In the genomic region with DNA sequence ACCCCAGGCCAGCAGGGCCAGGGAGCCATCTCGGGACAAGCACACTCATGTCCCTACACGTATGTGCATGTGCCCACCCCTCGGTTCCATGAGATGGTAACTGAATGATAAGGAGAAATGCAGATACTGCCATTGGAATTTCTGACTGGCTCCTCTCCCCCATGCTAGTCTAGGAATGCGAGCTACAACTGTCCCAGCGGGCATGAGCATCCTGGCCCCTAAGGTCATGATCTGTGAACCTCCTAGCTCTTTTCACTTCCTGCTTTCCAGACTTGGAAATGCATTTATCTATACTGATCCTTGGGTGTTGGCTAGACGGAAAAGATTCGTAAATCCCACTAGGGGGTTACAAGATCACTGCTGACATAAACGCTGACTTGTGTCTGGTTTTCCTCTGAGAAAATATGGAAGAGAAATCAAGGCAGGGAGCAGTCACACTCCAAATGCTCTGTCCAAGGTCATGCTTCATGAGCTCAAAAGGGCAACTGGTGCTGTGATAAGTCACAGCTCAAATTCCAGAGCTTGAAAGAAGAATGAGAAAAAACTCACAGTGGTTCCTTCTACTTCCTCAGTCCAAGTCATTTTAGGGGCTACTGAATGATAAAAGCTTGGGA, we compare ENCODE assay signal across 16 cellular contexts. TPM values are rescaled to one million over a fixed set of nuclear protein-coding genes. Genes with fewer than 3 reads are reported as not detected.
A peak's percentile ranks its signal among the peaks of the same experiment; 100 is the strongest.
DNase-seq lines count a peak whose midpoint lies in the region; ATAC-seq, FAIRE-seq and TF ChIP-seq lines count a peak whose summit lies in the region.
"Had no signal": no experiment of that assay in that cellular context is flagged by ENCODE, and none has a peak within 500 bp of the region (broad histone marks: within the 10 kb centered on the region; RNA-seq: fewer than 3 reads in every experiment).

No MANE protein-coding gene starts in this region.

- no peak for TF ChIP-seq CTCF in heart left ventricle (IDR thresholded peaks at IDR 0.05)
- no peak for TF ChIP-seq CTCF in endothelial cell (IDR thresholded peaks at IDR 0.05; ENCODE audit: unreplicated experiment)
- no peak for TF ChIP-seq CTCF in type B pancreatic cell (conservative IDR thresholded peaks at IDR 0.05)

- DNase-seq in heart left ventricle: no peak
- no peak for DNase-seq in left cardiac atrium
- no peak for DNase-seq in endothelial cell (ENCODE audit: low spot score)
- DNase-seq in naive thymus-derived CD8-positive, alpha-beta T cell: no peak
- DNase-seq in type B pancreatic cell (ENCODE audit: extremely low spot score, unreplicated experiment): no peak
- no peak for DNase-seq in GM19239 (ENCODE audit: insufficient read length, low spot score)
- no peak for DNase-seq in DMS79 treated with DMSO at 0.1 percent for 48 hours (lab: John Stamatoyannopoulos, UW)
- DNase-seq: activated CD8-positive, alpha-beta T cell treated with anti-CD3 and anti-CD28 coated beads for 36 hours; activated naive CD8-positive, alpha-beta T cell treated with anti-CD3 and anti-CD28 coated beads, Interleukin-2, amount 50 U/mL, for 24 hours; EL; Kasumi-1; mammary epithelial cell; NCI-H2029 treated with DMSO at 0.1 percent for 48 hours; T-cell had no signal

- 50 to 58% (median 53%) methylated on average over 8 of the region's 8 CpGs for WGBS in heart left ventricle, 4 donors

- peaks cover 11% of the 10 kb centered on the region for H3K27me3 Mint-ChIP-seq in endothelial cell (ENCODE audit: unreplicated experiment)
- H3K27me3 Mint-ChIP-seq in naive thymus-derived CD8-positive, alpha-beta T cell: no peaks in the 10 kb centered on the region
- no peaks in the 10 kb centered on the region for H3K27me3 Mint-ChIP-seq in type B pancreatic cell
- H3K27me3 Mint-ChIP-seq: activated CD8-positive, alpha-beta T cell treated with anti-CD3 and anti-CD28 coated beads for 36 hours; activated naive CD8-positive, alpha-beta T cell treated with anti-CD3 and anti-CD28 coated beads, Interleukin-2, amount 50 U/mL, for 24 hours; T-cell had no signal

- no peak overlapping the region for H3K4me3 ChIP-seq in heart left ventricle

- no peak for TF ChIP-seq POLR2A in heart left ventricle (IDR thresholded peaks at IDR 0.05)

- POLR2A ChIA-PET in naive thymus-derived CD8-positive, alpha-beta T cell (lab: Charles Lee): interaction anchor here (1.2 kb wide), 1 partner anchor 16 kb away, joined by 3 read pairs; no protein-coding TSS in a partner anchor

- ATAC-seq in heart left ventricle: no peak
- no peak for ATAC-seq in left cardiac atrium
- no peak for ATAC-seq in naive thymus-derived CD8-positive, alpha-beta T cell
- ATAC-seq in HG02840 (IDR thresholded peaks at IDR 0.05; ENCODE audit: low FRiP score, unreplicated experiment): no peak
- ATAC-seq: activated CD8-positive, alpha-beta T cell treated with anti-CD3 and anti-CD28 coated beads for 36 hours; activated naive CD8-positive, alpha-beta T cell treated with anti-CD3 and anti-CD28 coated beads, Interleukin-2, amount 50 U/mL, for 24 hours; sciatic nerve; T-cell had no signal

- intact Hi-C loops in heart left ventricle (cut with DNase I): loop anchor here in 4 of 10 donors (5.0 to 10.0 kb wide), 4 partner anchors 40 to 357 kb away; no protein-coding TSS in a partner anchor
- intact Hi-C loops in left cardiac atrium (cut with DNase I): no loop called here

- H3K36me3 Mint-ChIP-seq in endothelial cell (ENCODE audit: low read depth, unreplicated experiment) (peaks cover 33% of the 10 kb centered on the region), type B pancreatic cell (peaks cover 14% of the 10 kb centered on the region)
- peaks cover 0 to 50% (median 0%) of the 10 kb centered on the region in 3 donors for H3K36me3 Mint-ChIP-seq in naive thymus-derived CD8-positive, alpha-beta T cell

- H3K4me1 Mint-ChIP-seq in endothelial cell (ENCODE audit: unreplicated experiment) (peaks cover 32% of the 10 kb centered on the region), type B pancreatic cell (ENCODE audit: unreplicated experiment) (peaks cover 52% of the 10 kb centered on the region)
- H3K4me1 Mint-ChIP-seq in naive thymus-derived CD8-positive, alpha-beta T cell: peaks cover 15 to 51% (median 28%) of the 10 kb centered on the region in 4 donors

- peaks cover 0 to 55% (median 23%) of the 10 kb centered on the region in 9 donors for H3K36me3 ChIP-seq in heart left ventricle

- H3K9me3 ChIP-seq in heart left ventricle: no peaks in the 10 kb centered on the region

- H3K27ac ChIP-seq in heart left ventricle: peak overlapping the region; percentile 47 to 97 (median 86)

- no peaks in the 10 kb centered on the region for H3K27me3 ChIP-seq in heart left ventricle

- peak overlapping the region; percentile 54 for H3K27ac Mint-ChIP-seq in endothelial cell (ENCODE audit: unreplicated experiment)
- H3K27ac Mint-ChIP-seq in naive thymus-derived CD8-positive, alpha-beta T cell: peak overlapping the region in 9 of 10 donors; percentile 5 to 50 (median 32)
- H3K27ac Mint-ChIP-seq in type B pancreatic cell: no peak overlapping the region
- H3K27ac Mint-ChIP-seq: activated naive CD8-positive, alpha-beta T cell treated with anti-CD3 and anti-CD28 coated beads, Interleukin-2, amount 50 U/mL, for 24 hours had no signal

- no peaks in the 10 kb centered on the region for H3K9me3 Mint-ChIP-seq in endothelial cell (ENCODE audit: unreplicated experiment)
- H3K9me3 Mint-ChIP-seq in naive thymus-derived CD8-positive, alpha-beta T cell: no peaks in the 10 kb centered on the region
- H3K9me3 Mint-ChIP-seq in type B pancreatic cell: no peaks in the 10 kb centered on the region
- H3K9me3 Mint-ChIP-seq: activated CD8-positive, alpha-beta T cell treated with anti-CD3 and anti-CD28 coated beads for 36 hours; activated naive CD8-positive, alpha-beta T cell treated with anti-CD3 and anti-CD28 coated beads, Interleukin-2, amount 50 U/mL, for 24 hours; T-cell had no signal

- H3K4me3 Mint-ChIP-seq in endothelial cell (ENCODE audit: unreplicated experiment) (no peak overlapping the region), type B pancreatic cell (peak overlapping the region; percentile 31)
- H3K4me3 Mint-ChIP-seq in naive thymus-derived CD8-positive, alpha-beta T cell: no peak overlapping the region
- H3K4me3 Mint-ChIP-seq: activated CD8-positive, alpha-beta T cell treated with anti-CD3 and anti-CD28 coated beads for 36 hours; activated naive CD8-positive, alpha-beta T cell treated with anti-CD3 and anti-CD28 coated beads, Interleukin-2, amount 50 U/mL, for 24 hours; T-cell had no signal

- no peak for FAIRE-seq in GM19239 (lab: Jason Lieb, UNC)

- H3K4me1 ChIP-seq in heart left ventricle: peaks cover 8 to 100% (median 88%) of the 10 kb centered on the region in 12 donors

RNA-seq across cellular contexts. Expression of a gene that starts 49.8 kb away (rescaled TPM):
- 1 to 10 TPM in 7 of 9 donors, under 1 TPM in 2; 0.61 to 6.2 (median 1.6) TPM for total RNA-seq in heart left ventricle
- 1 to 10 TPM; 1.3 to 2.9 TPM for polyA plus RNA-seq in heart left ventricle
- 1 to 10 TPM; 1.8 to 2.2 TPM for total RNA-seq in left cardiac atrium
- total RNA-seq in endothelial cell (ENCODE audit: unreplicated experiment): 0.62 TPM
- 1 to 10 TPM; 1.2 TPM for total RNA-seq in naive thymus-derived CD8-positive, alpha-beta T cell
- under 1 TPM in 2 of 3 donors, not detected in 1; 0.48 to 0.81 TPM for polyA plus RNA-seq in naive thymus-derived CD8-positive, alpha-beta T cell
- 0.67 and 2.7 TPM in 2 replicates for total RNA-seq in type B pancreatic cell (ENCODE audit: low replicate concordance)
